In the genomic region with DNA sequence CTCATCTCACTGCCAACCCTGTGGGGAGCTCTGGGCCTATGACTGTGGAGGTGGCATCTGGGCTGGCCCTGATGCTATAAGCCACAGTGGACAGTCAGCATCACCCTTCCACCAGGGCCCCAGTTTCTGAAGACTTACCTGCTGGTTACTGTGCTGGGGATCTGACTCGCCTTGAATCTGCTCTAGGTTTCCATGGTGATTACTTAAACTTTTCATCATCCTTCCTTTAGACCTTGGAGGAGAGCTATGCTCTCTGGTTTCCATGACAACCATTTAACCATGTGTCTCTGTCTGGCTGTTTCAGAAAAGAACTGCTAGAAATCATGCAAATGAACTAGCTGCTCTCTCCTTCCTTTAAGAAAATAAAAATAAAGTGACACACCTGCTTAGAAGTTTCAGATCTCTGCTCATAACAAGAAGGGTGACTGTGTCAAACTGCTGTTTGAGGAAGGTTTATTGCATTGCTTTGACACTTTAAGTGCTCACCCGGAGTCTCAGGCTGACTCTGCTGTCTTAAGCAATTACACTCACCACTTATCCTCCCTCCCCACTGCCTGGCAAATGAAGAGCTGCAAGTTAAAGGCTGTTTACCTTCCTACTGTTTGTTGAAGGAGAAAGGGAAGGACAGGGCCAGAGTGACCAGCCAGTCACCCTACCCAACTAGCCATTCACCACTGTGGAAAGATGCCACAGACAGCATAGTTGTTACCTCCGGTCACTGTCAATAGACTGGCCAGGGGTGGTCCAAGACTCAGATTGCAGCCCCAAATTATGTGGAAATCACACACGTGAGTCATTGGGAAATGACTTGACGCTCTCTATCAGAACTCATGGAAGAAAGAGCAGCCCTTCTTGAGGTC, we compare ENCODE assay signal across 9 cellular contexts.
DNase-seq lines count a peak whose midpoint lies in the region; ATAC-seq and TF ChIP-seq lines count a peak whose summit lies in the region.
"Had no signal": no experiment of that assay in that cellular context is flagged by ENCODE, and none has a peak within 500 bp of the region (broad histone marks: within the 10 kb centered on the region; RNA-seq: fewer than 3 reads in every experiment).

No MANE protein-coding gene starts in this region.

- H3K18ac ChIP-seq in mesenchymal stem cell (ENCODE audit: low read depth in 1 of 2, low read length in 2 of 2) = peak overlapping the region in 1 of 2 experiments; percentile 58

- intact Hi-C loops in Right ventricle myocardium inferior (cut with DNase I) = no loop called here

- no peaks in the 10 kb centered on the region for H3K9me3 Mint-ChIP-seq in effector memory CD8-positive, alpha-beta T cell
- H3K9me3 Mint-ChIP-seq: activated naive CD4-positive, alpha-beta T cell treated with anti-CD3 and anti-CD28 coated beads, Interleukin-2, amount 50 U/mL, for 24 hours had no signal

- no peak overlapping the region for H4K8ac ChIP-seq in mesenchymal stem cell (ENCODE audit: low read length)

- peak overlapping the region in 1 of 2 experiments; percentile 59 for H3K14ac ChIP-seq in mesenchymal stem cell (ENCODE audit: low read length in 2 of 2)

- no peaks in the 10 kb centered on the region for H3K36me3 ChIP-seq in WERI-Rb-1
- H3K36me3 ChIP-seq in mesenchymal stem cell (ENCODE audit: control insufficient read depth in 1 of 2, insufficient read depth in 2 of 2, low read depth in 1 of 2, low read length in 2 of 2) = no peaks in the 10 kb centered on the region

- no peak overlapping the region for H2AFZ ChIP-seq in mesenchymal stem cell (ENCODE audit: low read depth, low read length)

- no peak for TF ChIP-seq CTCF in WERI-Rb-1 (IDR thresholded peaks at IDR 0.05; ENCODE audit: low read depth, low read length)

- H2BK120ac ChIP-seq in mesenchymal stem cell (ENCODE audit: low read depth, low read length) = no peak overlapping the region

- H3K9me3 ChIP-seq in WERI-Rb-1 (ENCODE audit: severe bottlenecking) (no peaks in the 10 kb centered on the region), mesenchymal stem cell (ENCODE audit: control insufficient read depth, low read length) (no peaks in the 10 kb centered on the region)

- DNase-seq in stimulated activated CD4-positive, alpha-beta T cell treated with anti-CD3 and anti-CD28 coated beads, Interleukin-12 subunit alpha, Interleukin-12 subunit beta, amount 100 ng/mL, for 24 hours (ENCODE audit: low read depth in 2 of 2) = peak; percentile 2 to 15
- no peak for DNase-seq in stimulated activated CD4-positive, alpha-beta T cell treated with anti-CD3 and anti-CD28 coated beads, Interleukin-4, amount 100 ng/mL, for 1 hour
- DNase-seq in WERI-Rb-1 (peak; percentile 11), mesenchymal stem cell (peak; percentile 88), GM03348 (ENCODE audit: low spot score) (no peak), Right ventricle myocardium inferior (ENCODE audit: missing footprints) (no peak)
- DNase-seq in effector memory CD8-positive, alpha-beta T cell = no peak

- no peak overlapping the region for H2BK15ac ChIP-seq in mesenchymal stem cell (ENCODE audit: low read depth, poor library complexity, severe bottlenecking)

- H3K36me3 Mint-ChIP-seq in effector memory CD8-positive, alpha-beta T cell (ENCODE audit: insufficient read depth) = no peaks in the 10 kb centered on the region
- H3K36me3 Mint-ChIP-seq: activated naive CD4-positive, alpha-beta T cell treated with anti-CD3 and anti-CD28 coated beads, Interleukin-2, amount 50 U/mL, for 24 hours had no signal

- H3K27ac Mint-ChIP-seq in effector memory CD8-positive, alpha-beta T cell = no peak overlapping the region
- H3K27ac Mint-ChIP-seq: activated naive CD4-positive, alpha-beta T cell treated with anti-CD3 and anti-CD28 coated beads, Interleukin-2, amount 50 U/mL, for 24 hours had no signal

- H3K4ac ChIP-seq in mesenchymal stem cell (ENCODE audit: low read depth in 1 of 2, low read length in 2 of 2) = peak overlapping the region in 1 of 2 experiments; percentile 30

- no peak overlapping the region for H3K4me3 Mint-ChIP-seq in effector memory CD8-positive, alpha-beta T cell
- H3K4me3 Mint-ChIP-seq: activated naive CD4-positive, alpha-beta T cell treated with anti-CD3 and anti-CD28 coated beads, Interleukin-2, amount 50 U/mL, for 24 hours had no signal

- H4K91ac ChIP-seq in mesenchymal stem cell (ENCODE audit: low read length) = no peak overlapping the region

- peak overlapping the region in 1 of 2 experiments; percentile 76 for H2BK12ac ChIP-seq in mesenchymal stem cell (ENCODE audit: low read length in 2 of 2)

- H2BK5ac ChIP-seq in mesenchymal stem cell (ENCODE audit: low read depth, low read length, poor library complexity, severe bottlenecking) = no peak overlapping the region

- H3K23ac ChIP-seq in mesenchymal stem cell (ENCODE audit: low read length in 2 of 2) = peak overlapping the region in 1 of 2 experiments; percentile 43

- no peak overlapping the region for H3K9ac ChIP-seq in mesenchymal stem cell (ENCODE audit: low read length)

- H3K4me3 ChIP-seq in WERI-Rb-1 (ENCODE audit: low read depth, low read length) (no peak overlapping the region), mesenchymal stem cell (ENCODE audit: insufficient read depth in 1 of 2, low read depth in 1 of 2, low read length in 2 of 2) (no peak overlapping the region)

- H3K27me3 ChIP-seq in WERI-Rb-1 (ENCODE audit: insufficient read depth, low read depth, severe bottlenecking) = no peaks in the 10 kb centered on the region
- H3K27me3 ChIP-seq in mesenchymal stem cell (ENCODE audit: control insufficient read depth in 1 of 2, insufficient read depth in 1 of 2, low read length in 2 of 2) = peaks cover 10 to 11% of the 10 kb centered on the region in 2 experiments

- H3K4me2 ChIP-seq in mesenchymal stem cell (ENCODE audit: low read length, poor library complexity, severe bottlenecking) = no peak overlapping the region

- H3K4me1 ChIP-seq in mesenchymal stem cell (ENCODE audit: control insufficient read depth, insufficient read depth, low read depth, low read length) = no peaks in the 10 kb centered on the region

- ATAC-seq in HG02973 (IDR thresholded peaks at IDR 0.05; ENCODE audit: unreplicated experiment) (peak; percentile 92), Right ventricle myocardium inferior (no peak)
- ATAC-seq in effector memory CD8-positive, alpha-beta T cell (replicated peaks) = no peak

- H3K4me1 Mint-ChIP-seq in effector memory CD8-positive, alpha-beta T cell (ENCODE audit: low read depth in 2 of 2) = no peaks in the 10 kb centered on the region

- H2AK5ac ChIP-seq in mesenchymal stem cell (ENCODE audit: low read length, severe bottlenecking) = no peak overlapping the region

- 64% methylated on average over 5 of the region's 5 CpGs for WGBS in mesenchymal stem cell

- peaks cover 13% of the 10 kb centered on the region in 2 donors for H3K27me3 Mint-ChIP-seq in effector memory CD8-positive, alpha-beta T cell

- H3K79me1 ChIP-seq in mesenchymal stem cell (replicated peaks; ENCODE audit: low read length, poor library complexity, severe bottlenecking) = no peaks in the 10 kb centered on the region

- H3K27ac ChIP-seq in WERI-Rb-1 (no peak overlapping the region), mesenchymal stem cell (ENCODE audit: low read length, poor library complexity, severe bottlenecking) (no peak overlapping the region)

Comparison
In these comparisons a context has a peak if more than half of its experiments do, and no peak if none do; other contexts are left out.
1. DNase-seq: peak in stimulated activated CD4-positive, alpha-beta T cell treated with anti-CD3 and anti-CD28 coated beads, Interleukin-12 subunit alpha, Interleukin-12 subunit beta, amount 100 ng/mL, for 24 hours (2 of 2), WERI-Rb-1 (single experiment) and mesenchymal stem cell (single experiment); none in stimulated activated CD4-positive, alpha-beta T cell treated with anti-CD3 and anti-CD28 coated beads, Interleukin-4, amount 100 ng/mL, for 1 hour (single experiment), GM03348 (single experiment), effector memory CD8-positive, alpha-beta T cell (0 of 3) and Right ventricle myocardium inferior (single experiment).